In the genomic region with DNA sequence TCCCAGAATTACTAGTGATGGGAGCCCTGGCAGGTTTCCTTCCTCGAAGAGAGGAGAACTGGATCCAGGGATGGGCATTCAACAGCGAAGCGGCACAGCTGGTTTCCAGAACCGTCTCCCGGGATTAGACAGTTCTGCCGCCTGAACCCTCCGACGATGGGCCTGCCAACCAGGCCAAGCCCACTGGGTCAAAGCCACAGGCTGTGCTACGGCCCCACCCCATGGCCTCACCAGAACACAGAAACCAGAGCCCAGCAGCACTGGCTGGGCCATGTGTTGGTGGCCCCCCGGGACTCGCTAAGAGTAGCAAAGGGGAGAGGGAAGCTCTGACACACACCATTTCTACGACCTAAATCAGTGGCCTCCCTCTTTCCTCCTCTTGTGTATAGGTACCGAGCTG, we compare ENCODE assay signal across 17 cellular contexts. TPM values are rescaled to one million over a fixed set of nuclear protein-coding genes. Genes with fewer than 3 reads are reported as not detected.
A peak's percentile ranks its signal among the peaks of the same experiment; 100 is the strongest.
DNase-seq lines count a peak whose midpoint lies in the region; ATAC-seq and TF ChIP-seq lines count a peak whose summit lies in the region.
"Had no signal": no experiment of that assay in that cellular context is flagged by ENCODE, and none has a peak within 500 bp of the region (broad histone marks: within the 10 kb centered on the region; RNA-seq: fewer than 3 reads in every experiment).

No MANE protein-coding gene starts in this region.

- H3K4me3 Mint-ChIP-seq in natural killer cell treated with Interleukin-12 subunit alpha and Interleukin-12 subunit beta and Interleukin-15 and Interleukin-18, amount 100 ng/mL, for 72 hours = no peak overlapping the region
- no peak overlapping the region for H3K4me3 Mint-ChIP-seq in natural killer cell

- peaks cover 83% of the 10 kb centered on the region for H3K36me3 ChIP-seq in lower lobe of right lung

- H3K27me3 ChIP-seq in lower lobe of right lung (ENCODE audit: low read depth) = no peaks in the 10 kb centered on the region
- H3K27me3 ChIP-seq: SJCRH30 had no signal

- H3K27ac Mint-ChIP-seq in natural killer cell treated with Interleukin-12 subunit alpha and Interleukin-12 subunit beta and Interleukin-15 and Interleukin-18, amount 100 ng/mL, for 72 hours = no peak overlapping the region
- no peak overlapping the region for H3K27ac Mint-ChIP-seq in natural killer cell

- no peaks in the 10 kb centered on the region for H3K27me3 Mint-ChIP-seq in natural killer cell treated with Interleukin-12 subunit alpha and Interleukin-12 subunit beta and Interleukin-15 and Interleukin-18, amount 100 ng/mL, for 72 hours
- no peaks in the 10 kb centered on the region for H3K27me3 Mint-ChIP-seq in natural killer cell (ENCODE audit: low read depth in 2 of 2)

- intact Hi-C loops in natural killer cell (cut with micrococcal nuclease) = no loop called here
- intact Hi-C loops in lower lobe of right lung (cut with DNase I) = no loop called here

- H3K36me3 Mint-ChIP-seq in natural killer cell treated with Interleukin-12 subunit alpha and Interleukin-12 subunit beta and Interleukin-15 and Interleukin-18, amount 100 ng/mL, for 72 hours = peaks cover 9% of the 10 kb centered on the region
- peaks cover 6% of the 10 kb centered on the region for H3K36me3 Mint-ChIP-seq in natural killer cell

- no peaks in the 10 kb centered on the region for H3K9me3 Mint-ChIP-seq in natural killer cell treated with Interleukin-12 subunit alpha and Interleukin-12 subunit beta and Interleukin-15 and Interleukin-18, amount 100 ng/mL, for 72 hours
- H3K9me3 Mint-ChIP-seq in natural killer cell = no peaks in the 10 kb centered on the region

- H3K27ac ChIP-seq in RWPE1 (peak overlapping the region; percentile 99), lower lobe of right lung (no peak overlapping the region)
- H3K27ac ChIP-seq: SJCRH30 had no signal

- DNase-seq in natural killer cell treated with Interleukin-12 subunit alpha and Interleukin-12 subunit beta and Interleukin-15 and Interleukin-18, amount 100 ng/mL, for 72 hours (ENCODE audit: low spot score) = peak; percentile 58
- DNase-seq in natural killer cell = no peak
- no peak for DNase-seq in RWPE1 (ENCODE audit: low spot score)
- DNase-seq in lower lobe of right lung = peak; percentile 44
- DNase-seq in EL = no peak
- DNase-seq in SIG-M5 treated with dmso at 0.1 percent for 504 hours (lab: John Stamatoyannopoulos, UW; ENCODE audit: unreplicated experiment) = no peak
- DNase-seq: Caco-2, KG1, NCI-H1417 treated with DMSO at 0.1 percent for 48 hours, NCI-H187 treated with DMSO at 0.1 percent for 48 hours, NCI-H226, NCI-H524, NCI-H82, PC-3, SJCRH30, SW 1271 had no signal

- POLR2A ChIA-PET in RWPE1 (lab: Yijun Ruan, JAX; ENCODE audit: low non-redundant PET) = no interaction called here

- TF ChIP-seq CTCF in natural killer cell (IDR thresholded peaks at IDR 0.05) (no peak), RWPE1 (conservative IDR thresholded peaks at IDR 0.05; ENCODE audit: low read depth) (no peak), lower lobe of right lung (IDR thresholded peaks at IDR 0.05) (no peak)

- peaks cover 42% of the 10 kb centered on the region for H3K4me1 ChIP-seq in lower lobe of right lung
- H3K4me1 ChIP-seq: Caco-2 had no signal

- peaks cover 24 to 29% of the 10 kb centered on the region in 2 donors for H3K4me1 Mint-ChIP-seq in natural killer cell treated with Interleukin-12 subunit alpha and Interleukin-12 subunit beta and Interleukin-15 and Interleukin-18, amount 100 ng/mL, for 72 hours (ENCODE audit: low read depth in 2 of 2)
- peaks cover 37 to 48% of the 10 kb centered on the region in 2 donors for H3K4me1 Mint-ChIP-seq in natural killer cell

- H3K4me3 ChIP-seq in lower lobe of right lung = no peak overlapping the region
- H3K4me3 ChIP-seq: SJCRH30 had no signal

- CTCF ChIA-PET in RWPE1 (lab: Yijun Ruan, JAX) = interaction anchor here (0.5 to 3.1 kb wide), 2 partner anchors 25 to 144 kb away, joined by 3 to 18 read pairs; no protein-coding TSS in a partner anchor

- no peaks in the 10 kb centered on the region for H3K9me3 ChIP-seq in lower lobe of right lung
- H3K9me3 ChIP-seq: Caco-2, SJCRH30 had no signal

- no peak for ATAC-seq in natural killer cell treated with Interleukin-12 subunit alpha and Interleukin-12 subunit beta and Interleukin-15 and Interleukin-18, amount 100 ng/mL, for 72 hours
- ATAC-seq in natural killer cell (no peak), lower lobe of right lung (no peak), GM19463 (IDR thresholded peaks at IDR 0.05; ENCODE audit: unreplicated experiment) (no peak)
- ATAC-seq: PC-3 had no signal

RNA-seq across cellular contexts. Expression of gene C15orf62, which starts 2.2 kb away (rescaled TPM):
- under 1 TPM; 0.12 to 0.22 TPM for total RNA-seq in natural killer cell treated with Interleukin-12 subunit alpha and Interleukin-12 subunit beta and Interleukin-15 and Interleukin-18, amount 100 ng/mL, for 72 hours
- total RNA-seq in natural killer cell = 1 to 10 TPM in 1 of 3 donors, under 1 TPM in 2; 0.64 to 1.4 (median 0.80) TPM
- total RNA-seq in lower lobe of right lung = 2.4 TPM

RNA-seq across cellular contexts. Expression of gene GCHFR, which starts 8.1 kb away (rescaled TPM):
- total RNA-seq in natural killer cell treated with Interleukin-12 subunit alpha and Interleukin-12 subunit beta and Interleukin-15 and Interleukin-18, amount 100 ng/mL, for 72 hours = 10 to 100 TPM in 1 of 2 donors, 1 to 10 TPM in 1; 9.1 to 14.4 TPM
- total RNA-seq in natural killer cell (10 to 100 TPM; 17.5 to 25.9 (median 25.9) TPM), lower lobe of right lung (99.5 TPM)
- total RNA-seq: SJCRH30 had no signal

RNA-seq across cellular contexts. Expression of gene RMDN3, which starts 17.0 kb away (rescaled TPM):
- total RNA-seq in natural killer cell treated with Interleukin-12 subunit alpha and Interleukin-12 subunit beta and Interleukin-15 and Interleukin-18, amount 100 ng/mL, for 72 hours = 10 to 100 TPM; 35.9 to 72.6 TPM
- total RNA-seq in natural killer cell (10 to 100 TPM; 52.8 to 82.3 (median 72.0) TPM), lower lobe of right lung (101 TPM)

RNA-seq across cellular contexts. Expression of gene ZFYVE19, which starts 34.9 kb away (rescaled TPM):
- total RNA-seq in natural killer cell treated with Interleukin-12 subunit alpha and Interleukin-12 subunit beta and Interleukin-15 and Interleukin-18, amount 100 ng/mL, for 72 hours = 10 to 100 TPM; 17.2 to 39.1 TPM
- total RNA-seq in natural killer cell = 10 to 100 TPM; 16.4 to 19.7 (median 18.5) TPM
- total RNA-seq in lower lobe of right lung = 29.6 TPM

RNA-seq across cellular contexts. Expression of gene DNAJC17, which starts 35.3 kb away (rescaled TPM):
- 10 to 100 TPM; 40.4 to 62.6 TPM for total RNA-seq in natural killer cell treated with Interleukin-12 subunit alpha and Interleukin-12 subunit beta and Interleukin-15 and Interleukin-18, amount 100 ng/mL, for 72 hours
- total RNA-seq in natural killer cell (10 to 100 TPM; 36.2 to 64.9 (median 50.0) TPM), lower lobe of right lung (28.4 TPM)

Comparison
In these comparisons a context has a peak if more than half of its experiments do, and no peak if none do; other contexts are left out.
1. DNase-seq: peak in natural killer cell treated with Interleukin-12 subunit alpha and Interleukin-12 subunit beta and Interleukin-15 and Interleukin-18, amount 100 ng/mL, for 72 hours (single experiment) and lower lobe of right lung (single experiment); none in natural killer cell (single experiment), RWPE1 (single experiment), EL (single experiment) and SIG-M5 treated with dmso at 0.1 percent for 504 hours (single experiment).